Comparison of ENCODE assay signal across 20 cellular contexts in the genomic region with DNA sequence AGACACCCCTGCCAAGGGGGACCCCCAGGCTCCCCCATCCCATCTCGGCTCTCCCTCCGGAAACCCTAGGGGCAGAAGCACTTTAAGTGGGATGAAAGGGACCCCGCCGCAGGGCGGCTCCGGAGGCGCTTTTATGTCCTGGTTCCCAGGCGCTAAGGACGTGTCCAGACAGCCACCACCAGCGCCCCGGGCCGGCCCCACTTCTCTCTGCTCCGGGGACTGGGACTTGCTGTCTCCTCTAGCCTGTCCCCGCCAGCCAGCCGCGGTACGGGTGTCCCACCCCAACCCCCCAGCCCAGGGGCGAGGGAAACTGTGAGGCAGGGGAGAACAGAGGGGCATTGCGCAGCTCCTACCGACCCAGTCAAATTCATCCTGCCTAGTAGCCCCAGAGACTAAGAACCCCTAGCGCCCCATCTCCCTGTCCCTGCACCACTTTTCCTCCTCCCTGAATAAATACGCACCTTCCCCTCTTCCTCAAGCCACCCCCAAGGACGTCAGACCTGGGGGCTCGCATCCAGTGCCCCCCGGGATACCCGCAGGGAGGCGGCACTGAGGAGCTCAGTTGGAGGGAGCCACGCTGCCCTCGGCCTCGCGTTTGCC. TPM values are rescaled to one million over a fixed set of nuclear protein-coding genes. Genes with fewer than 3 reads are reported as not detected.
A peak's percentile ranks its signal among the peaks of the same experiment; 100 is the strongest.
DNase-seq lines count a peak whose midpoint lies in the region; ATAC-seq and TF ChIP-seq lines count a peak whose summit lies in the region.
"Had no signal": no experiment of that assay in that cellular context is flagged by ENCODE, and none has a peak within 500 bp of the region (broad histone marks: within the 10 kb centered on the region; RNA-seq: fewer than 3 reads in every experiment).

No MANE protein-coding gene starts in this region.

- H3K4me3 ChIP-seq in iPS-20b (ENCODE audit: low read length), result peak overlapping the region; percentile 63
- peak overlapping the region; percentile 34 for H3K4me3 ChIP-seq in smooth muscle cell
- H3K4me3 ChIP-seq: BLaER1, gastroesophageal sphincter, MG63 had no signal

- WGBS in smooth muscle cell (ENCODE audit: low lambda C conversion rate), result 10% methylated on average over 24 of the region's 31 CpGs

- H3K4me3 Mint-ChIP-seq in WTC11, result peak overlapping the region; percentile 77
- H3K4me3 Mint-ChIP-seq: activated CD4-positive, alpha-beta memory T cell treated with anti-CD3 and anti-CD28 coated beads, Interleukin-2, amount 10 ng/mL, durations not matched to agents 7 days and 5 days; activated naive CD4-positive, alpha-beta T cell treated with anti-CD3 and anti-CD28 coated beads, Interleukin-2, amount 50 U/mL, for 24 hours; activated T-cell treated with anti-CD3 and anti-CD28 coated beads, Interleukin-2, amount 50 U/mL, for 4 hours; dendritic cell treated with granulocyte-macrophage colony-stimulating factor and Interleukin-4, amounts not matched to agents 40 ng/mL and 50 ng/mL, for 4 days; natural killer cell; stimulated activated effector memory CD8-positive, alpha-beta T cell treated with anti-CD3 and anti-CD28 coated beads, Interleukin-12 subunit alpha, Interleukin-12 subunit beta, amount 100 ng/mL, for 72 hours had no signal

- no peak for ATAC-seq in WTC11
- ATAC-seq in HG03571 (IDR thresholded peaks at IDR 0.05; ENCODE audit: unreplicated experiment), result no peak
- ATAC-seq: gastroesophageal sphincter; stimulated activated effector memory CD8-positive, alpha-beta T cell treated with anti-CD3 and anti-CD28 coated beads, Interleukin-12 subunit alpha, Interleukin-12 subunit beta, amount 100 ng/mL, for 72 hours had no signal

- H3K9me3 ChIP-seq in iPS-20b (ENCODE audit: insufficient read depth, low read depth, low read length), result no peaks in the 10 kb centered on the region
- H3K9me3 ChIP-seq in smooth muscle cell (replicated peaks; ENCODE audit: low read depth), result no peaks in the 10 kb centered on the region
- H3K9me3 ChIP-seq: BLaER1, gastroesophageal sphincter, MG63 had no signal

- CTCF ChIA-PET in WTC11 (lab: Charles Lee), result interaction anchor here (0.7 to 19.3 kb wide), 34 partner anchors 10 to 174 kb away, joined by 3 to 1122 read pairs (median 10); a partner anchor contains a TSS

- H3F3A ChIP-seq in smooth muscle cell (ENCODE audit: low read depth), result peaks cover 12% of the 10 kb centered on the region

- peaks cover 47% of the 10 kb centered on the region for H3K79me2 ChIP-seq in smooth muscle cell (ENCODE audit: low read depth)

- no peak overlapping the region for H2AFZ ChIP-seq in smooth muscle cell (ENCODE audit: low read depth)

- no peak overlapping the region for H3K27ac ChIP-seq in iPS-20b (ENCODE audit: low read length)
- no peak overlapping the region for H3K27ac ChIP-seq in smooth muscle cell (ENCODE audit: low read depth)
- H3K27ac ChIP-seq: BLaER1, gastroesophageal sphincter had no signal

- peaks cover 70% of the 10 kb centered on the region for H3K27me3 Mint-ChIP-seq in WTC11 (ENCODE audit: low read depth)

- peak; percentile 29 for DNase-seq in NCI-H748 (lab: John Stamatoyannopoulos, UW; ENCODE audit: unreplicated experiment)
- no peak for DNase-seq in NCI-H748 treated with DMSO at 0.1 percent for 48 hours (lab: John Stamatoyannopoulos, UW)
- DNase-seq in WTC11 (ENCODE audit: low spot score), result peak; percentile 53
- no peak for DNase-seq in smooth muscle cell (lab: John Stamatoyannopoulos, UW; ENCODE audit: unreplicated experiment)
- no peak for DNase-seq in effector CD4-positive, alpha-beta T cell
- DNase-seq in RPMI8226, result no peak
- DNase-seq: activated CD4-positive, alpha-beta memory T cell treated with anti-CD3 and anti-CD28 coated beads, Interleukin-2, amount 10 ng/mL, durations not matched to agents 7 days and 5 days; activated T-cell treated with anti-CD3 and anti-CD28 coated beads, Interleukin-2, amount 50 U/mL, for 4 hours; DMS153; MG63; natural killer cell; NCI-H1694; NCI-H446 had no signal

- no peak overlapping the region for H3K9ac ChIP-seq in iPS-20b (ENCODE audit: low read depth, low read length)
- H3K9ac ChIP-seq in smooth muscle cell (ENCODE audit: low read depth), result no peak overlapping the region
- H3K9ac ChIP-seq: BLaER1 had no signal

- peaks cover 81% of the 10 kb centered on the region for H3K27me3 ChIP-seq in iPS-20b (ENCODE audit: insufficient read depth, low read length)
- H3K27me3 ChIP-seq in smooth muscle cell (ENCODE audit: low read depth), result no peaks in the 10 kb centered on the region
- H3K27me3 ChIP-seq: MG63 had no signal

- peak overlapping the region; percentile 93 for H3K4me2 ChIP-seq in smooth muscle cell
- H3K4me2 ChIP-seq: BLaER1 had no signal

- H3K9me3 Mint-ChIP-seq in WTC11, result no peaks in the 10 kb centered on the region
- H3K9me3 Mint-ChIP-seq: activated CD4-positive, alpha-beta memory T cell treated with anti-CD3 and anti-CD28 coated beads, Interleukin-2, amount 10 ng/mL, durations not matched to agents 7 days and 5 days; activated naive CD4-positive, alpha-beta T cell treated with anti-CD3 and anti-CD28 coated beads, Interleukin-2, amount 50 U/mL, for 24 hours; activated T-cell treated with anti-CD3 and anti-CD28 coated beads, Interleukin-2, amount 50 U/mL, for 4 hours; dendritic cell treated with granulocyte-macrophage colony-stimulating factor and Interleukin-4, amounts not matched to agents 40 ng/mL and 50 ng/mL, for 4 days; natural killer cell; stimulated activated effector memory CD8-positive, alpha-beta T cell treated with anti-CD3 and anti-CD28 coated beads, Interleukin-12 subunit alpha, Interleukin-12 subunit beta, amount 100 ng/mL, for 72 hours had no signal

- no peak for TF ChIP-seq CTCF in WTC11 (IDR thresholded peaks at IDR 0.05)
- no peak for TF ChIP-seq CTCF in smooth muscle cell (IDR thresholded peaks at IDR 0.05; ENCODE audit: borderline replicate concordance, insufficient read depth, poor library complexity, severe bottlenecking)

- no peak overlapping the region for H3K27ac Mint-ChIP-seq in WTC11
- H3K27ac Mint-ChIP-seq: activated CD4-positive, alpha-beta memory T cell treated with anti-CD3 and anti-CD28 coated beads, Interleukin-2, amount 10 ng/mL, durations not matched to agents 7 days and 5 days; dendritic cell treated with granulocyte-macrophage colony-stimulating factor and Interleukin-4, amounts not matched to agents 40 ng/mL and 50 ng/mL, for 4 days; natural killer cell; stimulated activated effector memory CD8-positive, alpha-beta T cell treated with anti-CD3 and anti-CD28 coated beads, Interleukin-12 subunit alpha, Interleukin-12 subunit beta, amount 100 ng/mL, for 72 hours had no signal

- POLR2A ChIA-PET in WTC11 (lab: Charles Lee), result interaction anchor here (1.0 to 2.2 kb wide), 4 partner anchors 16 to 48 kb away, joined by 4 to 15 read pairs (median 10); a partner anchor contains a TSS

- peaks cover 7% of the 10 kb centered on the region; the same call in 1 of the 2 replicates for H3K4me1 ChIP-seq in iPS-20b (ENCODE audit: insufficient read depth, low read length)
- H3K4me1 ChIP-seq in smooth muscle cell (ENCODE audit: low read depth), result peaks cover 38% of the 10 kb centered on the region

- no peaks in the 10 kb centered on the region for H3K36me3 Mint-ChIP-seq in WTC11
- H3K36me3 Mint-ChIP-seq: activated naive CD4-positive, alpha-beta T cell treated with anti-CD3 and anti-CD28 coated beads, Interleukin-2, amount 50 U/mL, for 24 hours; natural killer cell; stimulated activated effector memory CD8-positive, alpha-beta T cell treated with anti-CD3 and anti-CD28 coated beads, Interleukin-12 subunit alpha, Interleukin-12 subunit beta, amount 100 ng/mL, for 72 hours had no signal

- H3K36me3 ChIP-seq in iPS-20b (ENCODE audit: insufficient read depth, low read depth, low read length) (no peaks in the 10 kb centered on the region), smooth muscle cell (ENCODE audit: low read depth) (no peaks in the 10 kb centered on the region)
- H3K36me3 ChIP-seq: BLaER1, gastroesophageal sphincter, MG63 had no signal

- H4K20me1 ChIP-seq in smooth muscle cell (ENCODE audit: low read depth), result peaks cover 44% of the 10 kb centered on the region

- H3K4me1 Mint-ChIP-seq in WTC11, result peaks cover 45% of the 10 kb centered on the region

TF ChIP-seq in WTC11, 78 proteins besides CTCF, POLR2A, EP300 and RAD21 (continues in another document):
- TF ChIP-seq, protein P1, sequence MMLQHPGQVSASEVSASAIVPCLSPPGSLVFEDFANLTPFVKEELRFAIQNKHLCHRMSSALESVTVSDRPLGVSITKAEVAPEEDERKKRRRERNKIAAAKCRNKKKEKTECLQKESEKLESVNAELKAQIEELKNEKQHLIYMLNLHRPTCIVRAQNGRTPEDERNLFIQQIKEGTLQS (CRISPR knock-in tag; conservative IDR thresholded peaks at IDR 0.05), result no peak
- TF ChIP-seq NR1H2 (CRISPR knock-in tag; IDR thresholded peaks at IDR 0.05), result no peak
- no peak for TF ChIP-seq ZNF671 (CRISPR knock-in tag; IDR thresholded peaks at IDR 0.05)

RNA-seq across cellular contexts. Expression of a gene that starts 4.1 kb away (rescaled TPM):
- 2.0 to 3.3 TPM (median 2.3 TPM) in 3 replicates for total RNA-seq in WTC11 (2021)
- total RNA-seq in smooth muscle cell, result 9.3 and 9.8 TPM in 2 replicates
- 10.7 and 13.1 TPM in 2 replicates for polyA plus RNA-seq in smooth muscle cell

RNA-seq across cellular contexts. Expression of a gene that starts 5.8 kb away (rescaled TPM):
- total RNA-seq in WTC11 (2021), result 50.8 to 54.1 TPM (median 51.6 TPM) in 3 replicates
- total RNA-seq in smooth muscle cell, result 16.0 and 18.6 TPM in 2 replicates
- polyA plus RNA-seq in smooth muscle cell, result 45.0 and 49.4 TPM in 2 replicates

RNA-seq across cellular contexts. Expression of a gene that starts 15.4 kb away (rescaled TPM):
- total RNA-seq in WTC11 (2021) (0.09 to 0.39 TPM (median 0.30 TPM) in 3 replicates), smooth muscle cell (not detected in 2 replicates)
- 0.26 and 1.2 TPM in 2 replicates for polyA plus RNA-seq in smooth muscle cell

RNA-seq across cellular contexts. Expression of a gene that starts 15.5 kb away (rescaled TPM):
- 80.1 to 87.0 TPM (median 85.3 TPM) in 3 replicates for total RNA-seq in WTC11 (2021)
- 24.0 and 30.4 TPM in 2 replicates for total RNA-seq in smooth muscle cell
- 36.6 and 40.4 TPM in 2 replicates for polyA plus RNA-seq in smooth muscle cell

RNA-seq across cellular contexts. Expression of a gene that starts 25.2 kb away (rescaled TPM):
- total RNA-seq in WTC11 (2021) (8.2 to 13.5 TPM (median 10.7 TPM) in 3 replicates), smooth muscle cell (3.7 and 9.2 TPM in 2 replicates)
- polyA plus RNA-seq in smooth muscle cell, result 6.3 and 8.4 TPM in 2 replicates

Comparison
In these comparisons a context has a peak if more than half of its experiments do, and no peak if none do; other contexts are left out.
1. DNase-seq: peak in NCI-H748 (single experiment) and WTC11 (single experiment); none in NCI-H748 treated with DMSO at 0.1 percent for 48 hours (single experiment), smooth muscle cell (single experiment), effector CD4-positive, alpha-beta T cell (single experiment) and RPMI8226 (single experiment).